Comparison of ENCODE assay signal across 13 cellular contexts in the genomic region with DNA sequence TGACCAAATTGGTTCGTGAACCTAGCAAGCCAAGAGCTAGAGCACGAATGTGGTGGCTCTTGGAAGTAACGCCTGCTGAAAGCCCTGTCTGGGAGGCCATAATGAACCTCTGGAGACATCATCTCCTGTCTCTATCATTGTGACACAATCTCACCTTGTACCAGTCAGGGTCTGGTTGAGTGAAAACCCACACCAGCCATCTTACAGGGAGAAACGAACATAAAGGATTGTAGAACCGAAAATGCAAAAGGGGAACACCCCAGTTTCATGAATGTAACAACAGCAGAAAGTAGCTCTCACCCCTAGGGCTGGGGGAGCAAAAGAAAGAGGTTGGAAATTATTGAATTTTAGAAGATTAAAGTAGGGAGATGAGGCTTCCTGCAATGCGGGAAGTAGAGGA. TPM values are rescaled to one million over a fixed set of nuclear protein-coding genes. Genes with fewer than 3 reads are reported as not detected.
DNase-seq lines count a peak whose midpoint lies in the region; ATAC-seq and TF ChIP-seq lines count a peak whose summit lies in the region.
"Had no signal": no experiment of that assay in that cellular context is flagged by ENCODE, and none has a peak within 500 bp of the region (broad histone marks: within the 10 kb centered on the region; RNA-seq: fewer than 3 reads in every experiment).

No MANE protein-coding gene starts in this region.

- H3K4me3 ChIP-seq in gastroesophageal sphincter, result no peak overlapping the region
- H3K4me3 ChIP-seq: psoas muscle had no signal

- no peak for TF ChIP-seq EP300 in gastroesophageal sphincter (IDR thresholded peaks at IDR 0.05)

- TF ChIP-seq CTCF in gastroesophageal sphincter (IDR thresholded peaks at IDR 0.05), result no peak

- TF ChIP-seq POLR2A in gastroesophageal sphincter (IDR thresholded peaks at IDR 0.05), result no peak

- DNase-seq in medulla oblongata (ENCODE audit: extremely low spot score), result peak; percentile 47
- no peak for DNase-seq in NCI-H2171 (lab: John Stamatoyannopoulos, UW)
- no peak for DNase-seq in islet precursor cell
- no peak for DNase-seq in amniotic stem cell (lab: John Stamatoyannopoulos, UW)
- DNase-seq: activated gamma-delta T cell treated with Interleukin-2 at 50 U/mL for 16 hours; DMS153; effector CD8-positive, alpha-beta T cell; NCI-H226; psoas muscle had no signal

- H3K27ac ChIP-seq in gastroesophageal sphincter, result no peak overlapping the region
- H3K27ac ChIP-seq: psoas muscle had no signal

- H3K4me1 ChIP-seq in gastroesophageal sphincter, result no peaks in the 10 kb centered on the region

- WGBS in gastroesophageal sphincter (ENCODE audit: low coverage in 1 of 2), 2 donors, result 72 to 85% methylated on average over 3 to 4 of the region's 6 CpGs

- H3K36me3 ChIP-seq in gastroesophageal sphincter, result no peaks in the 10 kb centered on the region

- ATAC-seq in GM18868 (IDR thresholded peaks at IDR 0.05; ENCODE audit: unreplicated experiment) (peak; percentile 85), GM21723 (IDR thresholded peaks at IDR 0.05; ENCODE audit: unreplicated experiment) (peak; percentile 71), HG03432 (IDR thresholded peaks at IDR 0.05; ENCODE audit: unreplicated experiment) (peak; percentile 84), gastroesophageal sphincter (no peak)
- ATAC-seq: psoas muscle had no signal

- no peaks in the 10 kb centered on the region for H3K9me3 ChIP-seq in gastroesophageal sphincter
- H3K9me3 ChIP-seq: psoas muscle had no signal

- no peaks in the 10 kb centered on the region for H3K27me3 ChIP-seq in gastroesophageal sphincter

RNA-seq across cellular contexts. Expression of gene TAB2, which starts 50.9 kb away (rescaled TPM):
- total RNA-seq in gastroesophageal sphincter, result 100 to 1,000 TPM in 2 of 4 donors, 10 to 100 TPM in 2; 69.5 to 111 (median 97.0) TPM
